In the genomic region with DNA sequence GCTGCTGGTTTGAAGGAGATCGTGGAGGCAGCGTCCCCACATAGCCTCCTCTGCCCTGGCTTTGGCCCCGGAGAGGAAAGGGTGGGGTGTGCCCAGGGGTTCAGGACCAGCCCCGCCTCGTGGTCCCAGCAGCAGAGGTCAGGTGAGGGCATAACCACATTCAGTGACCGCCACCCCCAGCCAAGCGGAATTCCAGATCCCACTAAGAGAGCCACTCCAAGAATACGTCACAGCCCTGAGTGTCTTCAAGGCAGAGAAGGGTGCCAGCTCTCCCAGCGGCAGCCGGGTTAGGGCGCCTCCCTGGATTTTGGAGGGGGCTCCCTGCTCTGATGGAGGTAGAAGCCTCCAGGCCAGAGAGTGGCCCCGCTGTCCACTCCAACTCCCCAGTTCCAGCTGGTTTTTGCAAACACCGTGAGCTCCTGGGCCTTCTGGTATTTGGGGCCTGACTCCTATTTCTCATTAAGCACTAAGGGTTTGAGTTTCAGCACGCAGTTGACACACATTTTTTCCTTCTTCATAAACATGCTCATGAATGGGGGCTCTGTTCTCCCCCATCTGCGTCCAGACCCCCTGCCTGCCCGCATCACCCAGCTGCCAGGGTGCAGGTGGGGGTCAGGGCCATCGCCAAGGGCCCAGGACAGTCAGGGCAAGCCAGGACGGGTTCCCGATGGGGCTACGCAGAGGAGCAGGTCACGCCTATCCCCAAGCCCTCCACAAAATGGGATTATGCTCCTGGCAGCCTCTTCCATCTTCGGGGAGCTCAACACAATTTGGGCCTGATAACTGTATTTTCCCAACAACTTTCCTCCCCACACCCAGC, we compare ENCODE assay signal across 24 cellular contexts.
DNase-seq lines count a peak whose midpoint lies in the region; ATAC-seq, FAIRE-seq and TF ChIP-seq lines count a peak whose summit lies in the region.
"Had no signal": no experiment of that assay in that cellular context is flagged by ENCODE, and none has a peak within 500 bp of the region (broad histone marks: within the 10 kb centered on the region; RNA-seq: fewer than 3 reads in every experiment).

No MANE protein-coding gene starts in this region.

- no peak overlapping the region for H3K9ac ChIP-seq in endodermal cell (ENCODE audit: extremely low read depth, low read length, poor library complexity, severe bottlenecking)

- H3K4me1 Mint-ChIP-seq in endodermal cell: no peaks in the 10 kb centered on the region
- H3K4me1 Mint-ChIP-seq: activated B cell treated with CpG ODN at 0.5 μM for 24 hours had no signal

- no peak for FAIRE-seq in urothelium cell line (lab: Jason Lieb, UNC)
- FAIRE-seq: GM12891 had no signal

- H3K27me3 ChIP-seq in endodermal cell (ENCODE audit: control insufficient read depth, insufficient read depth, low read length, poor library complexity, severe bottlenecking): no peaks in the 10 kb centered on the region
- H3K27me3 ChIP-seq in testis: no peaks in the 10 kb centered on the region
- H3K27me3 ChIP-seq: gastrocnemius medialis had no signal

- TF ChIP-seq CTCF in RWPE1 (conservative IDR thresholded peaks at IDR 0.05; ENCODE audit: low read depth) (no peak), endodermal cell (conservative IDR thresholded peaks at IDR 0.05) (no peak), mucosa of descending colon (IDR thresholded peaks at IDR 0.05) (no peak), testis (IDR thresholded peaks at IDR 0.05) (no peak)

- H3K4me1 ChIP-seq in endodermal cell (ENCODE audit: control insufficient read depth, insufficient read depth, low read length): no peaks in the 10 kb centered on the region
- no peaks in the 10 kb centered on the region for H3K4me1 ChIP-seq in mucosa of descending colon (ENCODE audit: low read depth)
- H3K4me1 ChIP-seq in testis: peaks cover 38% of the 10 kb centered on the region
- H3K4me1 ChIP-seq: gastrocnemius medialis had no signal

- H3K9me3 ChIP-seq in endodermal cell (ENCODE audit: control insufficient read depth, low read length) (no peaks in the 10 kb centered on the region), mucosa of descending colon (no peaks in the 10 kb centered on the region), testis (no peaks in the 10 kb centered on the region)
- H3K9me3 ChIP-seq: gastrocnemius medialis, thoracic aorta had no signal

- intact Hi-C loops in mucosa of descending colon (cut with DNase I, micrococcal nuclease): no loop called here
- intact Hi-C loops in testis (cut with DNase I; ENCODE audit: low total_unique reads): no loop called here

- H3K9me3 Mint-ChIP-seq in endodermal cell: no peaks in the 10 kb centered on the region
- H3K9me3 Mint-ChIP-seq: activated B cell treated with CpG ODN at 0.5 μM for 24 hours; activated CD8-positive, alpha-beta T cell treated with anti-CD3 and anti-CD28 coated beads for 36 hours; activated naive CD4-positive, alpha-beta T cell treated with anti-CD3 and anti-CD28 coated beads for 36 hours; activated T-cell treated with anti-CD3 and anti-CD28 coated beads, Interleukin-2, amount 50 U/mL, for 24 hours; CD8-positive, alpha-beta memory T cell had no signal

- H3K27me3 Mint-ChIP-seq in endodermal cell (ENCODE audit: insufficient read depth): no peaks in the 10 kb centered on the region
- H3K27me3 Mint-ChIP-seq: activated B cell treated with CpG ODN at 0.5 μM for 24 hours; activated CD8-positive, alpha-beta T cell treated with anti-CD3 and anti-CD28 coated beads for 36 hours; activated T-cell treated with anti-CD3 and anti-CD28 coated beads, Interleukin-2, amount 50 U/mL, for 24 hours; CD8-positive, alpha-beta memory T cell had no signal

- peak overlapping the region; percentile 40 for H3K27ac ChIP-seq in RWPE1
- peak overlapping the region; percentile 32 for H3K27ac ChIP-seq in endodermal cell (ENCODE audit: low read depth, low read length)
- peak overlapping the region; percentile 9 to 41 for H3K27ac ChIP-seq in testis
- H3K27ac ChIP-seq: gastrocnemius medialis, thoracic aorta had no signal

- H3K36me3 ChIP-seq in endodermal cell (ENCODE audit: control insufficient read depth, insufficient read depth, low read length) (peaks cover 30% of the 10 kb centered on the region), mucosa of descending colon (ENCODE audit: low read depth) (no peaks in the 10 kb centered on the region), testis (ENCODE audit: low read depth, missing control alignments) (no peaks in the 10 kb centered on the region)
- H3K36me3 ChIP-seq: gastrocnemius medialis had no signal

- DNase-seq in RWPE1 (ENCODE audit: low spot score) (no peak), endodermal cell (no peak), mucosa of descending colon (peak in 1 of 3 donors; percentile 33), testis (no peak), urothelium cell line (ENCODE audit: low spot score) (no peak), CD1c-positive myeloid dendritic cell (ENCODE audit: extremely low spot score) (no peak), activated T-cell treated with anti-CD3 and anti-CD28 coated beads for 4 hours (no peak)
- DNase-seq: activated B cell treated with CpG ODN at 0.5 μM for 24 hours; activated CD8-positive, alpha-beta T cell treated with anti-CD3 and anti-CD28 coated beads for 36 hours; activated naive CD4-positive, alpha-beta T cell treated with anti-CD3 and anti-CD28 coated beads for 36 hours; activated T-cell treated with anti-CD3 and anti-CD28 coated beads, Interleukin-2, amount 50 U/mL, for 24 hours; CD8-positive, alpha-beta memory T cell; cerebellar nuclear complex; DMS53; gastrocnemius medialis; Kasumi-1; NCI-H1092 treated with DMSO at 0.1 percent for 48 hours; NCI-H2029; NCI-H510A treated with DMSO at 0.1 percent for 48 hours; stimulated activated CD4-positive, alpha-beta T cell treated with anti-CD3 and anti-CD28 coated beads, Interleukin-15, amount 100 ng/mL, for 24 hours; T-helper 9 cell had no signal

- peak; percentile 11 for ATAC-seq in mucosa of descending colon
- ATAC-seq: activated CD8-positive, alpha-beta T cell treated with anti-CD3 and anti-CD28 coated beads for 36 hours; esophagus mucosa; gastrocnemius medialis had no signal

- H3K4me3 Mint-ChIP-seq in endodermal cell: no peak overlapping the region
- H3K4me3 Mint-ChIP-seq: activated B cell treated with CpG ODN at 0.5 μM for 24 hours; activated CD8-positive, alpha-beta T cell treated with anti-CD3 and anti-CD28 coated beads for 36 hours; activated naive CD4-positive, alpha-beta T cell treated with anti-CD3 and anti-CD28 coated beads for 36 hours; activated T-cell treated with anti-CD3 and anti-CD28 coated beads, Interleukin-2, amount 50 U/mL, for 24 hours; CD8-positive, alpha-beta memory T cell had no signal

- WGBS in endodermal cell (ENCODE audit: insufficient coverage in 1 of 2, insufficient read length in 1 of 2), 2 experiments: 93 to 97% methylated on average over 14 to 22 of the region's 22 CpGs
- 59 to 61% methylated on average over 18 to 22 of the region's 22 CpGs for WGBS in testis, 2 donors

- peaks cover 48% of the 10 kb centered on the region for H3K36me3 Mint-ChIP-seq in endodermal cell (ENCODE audit: low read depth)

- POLR2A ChIA-PET in RWPE1 (lab: Yijun Ruan, JAX; ENCODE audit: low non-redundant PET): no interaction called here

- no peak for TF ChIP-seq POLR2A in testis (IDR thresholded peaks at IDR 0.05)

- CTCF ChIA-PET in RWPE1 (lab: Yijun Ruan, JAX): interaction anchor here (0.9 kb wide), 1 partner anchor 17 kb away, joined by 3 read pairs; no protein-coding TSS in a partner anchor

- H3K27ac Mint-ChIP-seq in endodermal cell: peak overlapping the region; percentile 65
- H3K27ac Mint-ChIP-seq: activated B cell treated with CpG ODN at 0.5 μM for 24 hours; activated CD8-positive, alpha-beta T cell treated with anti-CD3 and anti-CD28 coated beads for 36 hours; activated naive CD4-positive, alpha-beta T cell treated with anti-CD3 and anti-CD28 coated beads for 36 hours; activated T-cell treated with anti-CD3 and anti-CD28 coated beads, Interleukin-2, amount 50 U/mL, for 24 hours had no signal

- H3K4me3 ChIP-seq in endodermal cell (ENCODE audit: low read length) (no peak overlapping the region), mucosa of descending colon (no peak overlapping the region), testis (no peak overlapping the region)
- H3K4me3 ChIP-seq: gastrocnemius medialis, thoracic aorta had no signal
